Comparison of ENCODE assay signal across 8 cellular contexts in the genomic region with DNA sequence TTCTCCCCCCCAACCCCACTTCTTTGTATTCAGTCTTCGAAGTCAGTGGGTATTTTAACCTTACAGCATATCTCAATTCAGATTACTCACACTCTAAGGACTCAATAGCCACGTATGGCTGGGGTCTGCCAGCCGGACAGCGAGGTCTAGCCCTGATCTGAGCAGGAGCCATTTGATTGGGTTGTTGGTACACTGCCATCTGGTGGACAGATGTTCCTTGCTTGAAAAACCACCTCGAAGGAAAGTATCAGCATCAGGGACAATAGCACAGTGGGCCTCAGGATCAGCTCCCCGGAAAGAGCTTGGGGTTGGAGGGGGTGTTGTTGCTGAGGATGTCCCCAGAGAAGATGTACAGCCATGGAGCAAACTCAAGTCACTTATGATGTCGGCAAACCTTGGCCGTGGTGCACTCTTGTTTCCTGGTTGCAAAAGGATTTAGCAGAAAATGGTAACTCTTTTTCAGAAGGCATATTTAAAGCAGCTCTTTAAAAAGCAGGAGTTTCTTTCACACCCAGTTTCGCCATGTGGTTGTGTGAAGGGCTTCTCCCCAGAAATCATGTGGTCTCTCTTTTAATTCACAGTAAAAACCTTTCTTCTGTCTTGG. TPM values are rescaled to one million over a fixed set of nuclear protein-coding genes. Genes with fewer than 3 reads are reported as not detected.
DNase-seq lines count a peak whose midpoint lies in the region; ATAC-seq and TF ChIP-seq lines count a peak whose summit lies in the region.

No MANE protein-coding gene starts in this region.

- ATAC-seq in left lobe of liver, result peak; percentile 85
- ATAC-seq in HG03439 (IDR thresholded peaks at IDR 0.05; ENCODE audit: unreplicated experiment), result no peak

- H3K4me3 ChIP-seq in HFF-Myc (replicated peaks; ENCODE audit: low read depth, low read length) (no peak overlapping the region), choroid plexus epithelial cell (ENCODE audit: low read depth, low read length) (no peak overlapping the region)

- DNase-seq in D341Med (ENCODE audit: low spot score) (peak; percentile 57), HFF-Myc (ENCODE audit: extremely low read depth, low read depth) (peak; percentile 41), NCI-H446 (lab: John Stamatoyannopoulos, UW) (peak; percentile 3 to 53), choroid plexus epithelial cell (ENCODE audit: low read depth) (peak; percentile 87), left lobe of liver (ENCODE audit: low spot score) (peak; percentile 53)
- DNase-seq in activated CD4-positive, alpha-beta T cell treated with anti-CD3 and anti-CD28 coated beads for 24 hours (ENCODE audit: low read depth in 2 of 2), result peak; percentile 21 to 53
- DNase-seq in stimulated activated CD4-positive, alpha-beta T cell treated with anti-CD3 and anti-CD28 coated beads, TNF-alpha, amount 100 ng/mL, for 4 hours (ENCODE audit: low read depth in 3 of 3), result peak in 2 of 3 experiments; percentile 21 to 32

- peak; percentile 74 for TF ChIP-seq CTCF in HFF-Myc (IDR thresholded peaks at IDR 0.05; ENCODE audit: low read depth, low read length, missing control alignments)
- peak; percentile 87 for TF ChIP-seq CTCF in choroid plexus epithelial cell (conservative IDR thresholded peaks at IDR 0.05; ENCODE audit: low read depth, low read length)

RNA-seq across cellular contexts. Expression of a gene that starts 31.7 kb away (rescaled TPM):
- 0.23 TPM for total RNA-seq in left lobe of liver

Comparison
In these comparisons a context has a peak if more than half of its experiments do, and no peak if none do; other contexts are left out.
1. DNase-seq: peak in every context shown above with its lines; median percentile 87 in choroid plexus epithelial cell; 57 in D341Med; 53 in left lobe of liver; 41 in HFF-Myc; 37 in activated CD4-positive, alpha-beta T cell treated with anti-CD3 and anti-CD28 coated beads for 24 hours; 28 in NCI-H446; 26 in stimulated activated CD4-positive, alpha-beta T cell treated with anti-CD3 and anti-CD28 coated beads, TNF-alpha, amount 100 ng/mL, for 4 hours.